ENCODE assay signal across 1 cellular context in genomic region chr3:53658613-53659193, GRCh38.
A peak's percentile ranks its signal among the peaks of the same experiment; 100 is the strongest.
TF ChIP-seq lines count a peak whose summit lies in the region.

No MANE protein-coding gene starts in this region.

TF ChIP-seq in HEK293, 187 proteins besides CTCF, POLR2A, EP300 and RAD21 (continued from another document):
- TF ChIP-seq, protein P1, sequence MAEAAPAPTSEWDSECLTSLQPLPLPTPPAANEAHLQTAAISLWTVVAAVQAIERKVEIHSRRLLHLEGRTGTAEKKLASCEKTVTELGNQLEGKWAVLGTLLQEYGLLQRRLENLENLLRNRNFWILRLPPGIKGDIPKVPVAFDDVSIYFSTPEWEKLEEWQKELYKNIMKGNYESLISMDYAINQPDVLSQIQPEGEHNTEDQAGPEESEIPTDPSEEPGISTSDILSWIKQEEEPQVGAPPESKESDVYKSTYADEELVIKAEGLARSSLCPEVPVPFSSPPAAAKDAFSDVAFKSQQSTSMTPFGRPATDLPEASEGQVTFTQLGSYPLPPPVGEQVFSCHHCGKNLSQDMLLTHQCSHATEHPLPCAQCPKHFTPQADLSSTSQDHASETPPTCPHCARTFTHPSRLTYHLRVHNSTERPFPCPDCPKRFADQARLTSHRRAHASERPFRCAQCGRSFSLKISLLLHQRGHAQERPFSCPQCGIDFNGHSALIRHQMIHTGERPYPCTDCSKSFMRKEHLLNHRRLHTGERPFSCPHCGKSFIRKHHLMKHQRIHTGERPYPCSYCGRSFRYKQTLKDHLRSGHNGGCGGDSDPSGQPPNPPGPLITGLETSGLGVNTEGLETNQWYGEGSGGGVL (tag by site-specific recombination; IDR thresholded peaks at IDR 0.05) = peak; percentile 14; the same call in 1 of the 2 replicates
- no peak for TF ChIP-seq ZNF529 (tag by site-specific recombination; IDR thresholded peaks at IDR 0.05; ENCODE audit: insufficient replicate concordance)
- TF ChIP-seq WT1 (tag by site-specific recombination; IDR thresholded peaks at IDR 0.05) = no peak
- TF ChIP-seq, protein P2, sequence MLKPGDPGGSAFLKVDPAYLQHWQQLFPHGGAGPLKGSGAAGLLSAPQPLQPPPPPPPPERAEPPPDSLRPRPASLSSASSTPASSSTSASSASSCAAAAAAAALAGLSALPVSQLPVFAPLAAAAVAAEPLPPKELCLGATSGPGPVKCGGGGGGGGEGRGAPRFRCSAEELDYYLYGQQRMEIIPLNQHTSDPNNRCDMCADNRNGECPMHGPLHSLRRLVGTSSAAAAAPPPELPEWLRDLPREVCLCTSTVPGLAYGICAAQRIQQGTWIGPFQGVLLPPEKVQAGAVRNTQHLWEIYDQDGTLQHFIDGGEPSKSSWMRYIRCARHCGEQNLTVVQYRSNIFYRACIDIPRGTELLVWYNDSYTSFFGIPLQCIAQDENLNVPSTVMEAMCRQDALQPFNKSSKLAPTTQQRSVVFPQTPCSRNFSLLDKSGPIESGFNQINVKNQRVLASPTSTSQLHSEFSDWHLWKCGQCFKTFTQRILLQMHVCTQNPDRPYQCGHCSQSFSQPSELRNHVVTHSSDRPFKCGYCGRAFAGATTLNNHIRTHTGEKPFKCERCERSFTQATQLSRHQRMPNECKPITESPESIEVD (tag by site-specific recombination; IDR thresholded peaks at IDR 0.05) = peak; percentile 36; the same call in 1 of the 2 replicates
- TF ChIP-seq GLI2 (tag by site-specific recombination; IDR thresholded peaks at IDR 0.05; ENCODE audit: borderline replicate concordance, low read depth) = no peak
- TF ChIP-seq ZNF629 (tag by site-specific recombination; IDR thresholded peaks at IDR 0.05) = no peak
- TF ChIP-seq ZEB2 (tag by site-specific recombination; IDR thresholded peaks at IDR 0.05) = no peak
- TF ChIP-seq, protein P3, sequence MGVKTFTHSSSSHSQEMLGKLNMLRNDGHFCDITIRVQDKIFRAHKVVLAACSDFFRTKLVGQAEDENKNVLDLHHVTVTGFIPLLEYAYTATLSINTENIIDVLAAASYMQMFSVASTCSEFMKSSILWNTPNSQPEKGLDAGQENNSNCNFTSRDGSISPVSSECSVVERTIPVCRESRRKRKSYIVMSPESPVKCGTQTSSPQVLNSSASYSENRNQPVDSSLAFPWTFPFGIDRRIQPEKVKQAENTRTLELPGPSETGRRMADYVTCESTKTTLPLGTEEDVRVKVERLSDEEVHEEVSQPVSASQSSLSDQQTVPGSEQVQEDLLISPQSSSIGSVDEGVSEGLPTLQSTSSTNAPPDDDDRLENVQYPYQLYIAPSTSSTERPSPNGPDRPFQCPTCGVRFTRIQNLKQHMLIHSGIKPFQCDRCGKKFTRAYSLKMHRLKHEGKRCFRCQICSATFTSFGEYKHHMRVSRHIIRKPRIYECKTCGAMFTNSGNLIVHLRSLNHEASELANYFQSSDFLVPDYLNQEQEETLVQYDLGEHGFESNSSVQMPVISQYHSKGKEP (tag by site-specific recombination; IDR thresholded peaks at IDR 0.05) = no peak
- no peak for TF ChIP-seq ZNF146 (tag by site-specific recombination; IDR thresholded peaks at IDR 0.05)
- TF ChIP-seq ZNF18 (tag by site-specific recombination; IDR thresholded peaks at IDR 0.05) = no peak
- TF ChIP-seq, protein P4, sequence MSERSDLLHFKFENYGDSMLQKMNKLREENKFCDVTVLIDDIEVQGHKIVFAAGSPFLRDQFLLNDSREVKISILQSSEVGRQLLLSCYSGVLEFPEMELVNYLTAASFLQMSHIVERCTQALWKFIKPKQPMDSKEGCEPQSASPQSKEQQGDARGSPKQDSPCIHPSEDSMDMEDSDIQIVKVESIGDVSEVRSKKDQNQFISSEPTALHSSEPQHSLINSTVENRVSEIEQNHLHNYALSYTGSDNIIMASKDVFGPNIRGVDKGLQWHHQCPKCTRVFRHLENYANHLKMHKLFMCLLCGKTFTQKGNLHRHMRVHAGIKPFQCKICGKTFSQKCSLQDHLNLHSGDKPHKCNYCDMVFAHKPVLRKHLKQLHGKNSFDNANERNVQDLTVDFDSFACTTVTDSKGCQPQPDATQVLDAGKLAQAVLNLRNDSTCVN (tag by site-specific recombination; optimal IDR thresholded peaks at IDR 0.05) = no peak
- no peak for TF ChIP-seq ZNF660 (tag by site-specific recombination; IDR thresholded peaks at IDR 0.05)
- TF ChIP-seq ZNF138 (tag by site-specific recombination; IDR thresholded peaks at IDR 0.05; ENCODE audit: borderline replicate concordance) = no peak
- TF ChIP-seq ZBTB10 (tag by site-specific recombination; IDR thresholded peaks at IDR 0.05) = no peak
- TF ChIP-seq ZIC2 (tag by site-specific recombination; IDR thresholded peaks at IDR 0.05) = peak; percentile 29; the same call in 1 of the 2 replicates
- no peak for TF ChIP-seq ZNF514 (tag by site-specific recombination; IDR thresholded peaks at IDR 0.05)
- TF ChIP-seq, protein P5, sequence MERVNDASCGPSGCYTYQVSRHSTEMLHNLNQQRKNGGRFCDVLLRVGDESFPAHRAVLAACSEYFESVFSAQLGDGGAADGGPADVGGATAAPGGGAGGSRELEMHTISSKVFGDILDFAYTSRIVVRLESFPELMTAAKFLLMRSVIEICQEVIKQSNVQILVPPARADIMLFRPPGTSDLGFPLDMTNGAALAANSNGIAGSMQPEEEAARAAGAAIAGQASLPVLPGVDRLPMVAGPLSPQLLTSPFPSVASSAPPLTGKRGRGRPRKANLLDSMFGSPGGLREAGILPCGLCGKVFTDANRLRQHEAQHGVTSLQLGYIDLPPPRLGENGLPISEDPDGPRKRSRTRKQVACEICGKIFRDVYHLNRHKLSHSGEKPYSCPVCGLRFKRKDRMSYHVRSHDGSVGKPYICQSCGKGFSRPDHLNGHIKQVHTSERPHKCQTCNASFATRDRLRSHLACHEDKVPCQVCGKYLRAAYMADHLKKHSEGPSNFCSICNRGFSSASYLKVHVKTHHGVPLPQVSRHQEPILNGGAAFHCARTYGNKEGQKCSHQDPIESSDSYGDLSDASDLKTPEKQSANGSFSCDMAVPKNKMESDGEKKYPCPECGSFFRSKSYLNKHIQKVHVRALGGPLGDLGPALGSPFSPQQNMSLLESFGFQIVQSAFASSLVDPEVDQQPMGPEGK (tag by site-specific recombination; IDR thresholded peaks at IDR 0.05) = no peak
- TF ChIP-seq ZNF677 (tag by site-specific recombination; IDR thresholded peaks at IDR 0.05) = no peak
- TF ChIP-seq BCL11A (tag by site-specific recombination; IDR thresholded peaks at IDR 0.05; ENCODE audit: low read depth) = no peak
- peak; percentile 49 for TF ChIP-seq IKZF3 (tag by site-specific recombination; IDR thresholded peaks at IDR 0.05)
- TF ChIP-seq ZFP3 (tag by site-specific recombination; IDR thresholded peaks at IDR 0.05; ENCODE audit: low read depth) = no peak
- TF ChIP-seq PRDM1 (tag by site-specific recombination; IDR thresholded peaks at IDR 0.05) = no peak
- TF ChIP-seq ZNF560 (tag by site-specific recombination; IDR thresholded peaks at IDR 0.05; ENCODE audit: borderline replicate concordance) = no peak
- TF ChIP-seq TRIM28 (IDR thresholded peaks at IDR 0.05; ENCODE audit: borderline replicate concordance, low read length) = 0 out of 2 replicates have a peak, but pooled peaks have one; percentile 25
- 0 out of 2 replicates have a peak, but pooled peaks have one; percentile 41 for TF ChIP-seq PRDM4 (tag by site-specific recombination; IDR thresholded peaks at IDR 0.05)
TF ChIP-seq in HEK293: peak in this region for 10.
